1 cellular context compared by ENCODE assay signal in the genomic region with DNA sequence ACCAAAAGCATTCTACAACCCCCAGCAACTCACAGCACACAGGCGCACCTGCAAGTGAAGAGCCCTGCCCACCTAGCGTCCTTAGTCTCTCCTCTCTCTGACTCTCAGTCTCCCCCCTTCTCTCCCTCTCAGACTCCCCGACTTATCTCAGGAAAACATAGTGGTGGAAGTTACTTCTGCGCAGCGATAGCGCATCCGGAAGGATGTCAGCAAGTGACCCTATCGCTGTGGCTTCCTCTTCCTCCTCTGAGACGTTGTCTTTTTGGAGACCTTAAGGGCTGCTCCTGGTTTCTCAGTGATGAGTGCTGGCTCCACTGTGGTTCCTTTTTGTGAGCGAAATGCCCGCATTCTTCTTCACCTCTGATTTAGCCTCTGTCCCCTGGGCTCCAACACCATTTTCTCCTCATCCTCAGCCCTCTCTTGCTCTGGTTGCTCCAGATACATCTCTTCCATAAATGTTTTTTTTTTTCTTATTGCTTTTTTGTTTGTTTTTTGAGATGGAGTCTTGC.
TF ChIP-seq lines count a peak whose summit lies in the region.

No MANE protein-coding gene starts in this region.

TF ChIP-seq in K562, 482 proteins besides CTCF, POLR2A, EP300 and RAD21 (continued from another document and continues in another):
- TF ChIP-seq, protein P1, sequence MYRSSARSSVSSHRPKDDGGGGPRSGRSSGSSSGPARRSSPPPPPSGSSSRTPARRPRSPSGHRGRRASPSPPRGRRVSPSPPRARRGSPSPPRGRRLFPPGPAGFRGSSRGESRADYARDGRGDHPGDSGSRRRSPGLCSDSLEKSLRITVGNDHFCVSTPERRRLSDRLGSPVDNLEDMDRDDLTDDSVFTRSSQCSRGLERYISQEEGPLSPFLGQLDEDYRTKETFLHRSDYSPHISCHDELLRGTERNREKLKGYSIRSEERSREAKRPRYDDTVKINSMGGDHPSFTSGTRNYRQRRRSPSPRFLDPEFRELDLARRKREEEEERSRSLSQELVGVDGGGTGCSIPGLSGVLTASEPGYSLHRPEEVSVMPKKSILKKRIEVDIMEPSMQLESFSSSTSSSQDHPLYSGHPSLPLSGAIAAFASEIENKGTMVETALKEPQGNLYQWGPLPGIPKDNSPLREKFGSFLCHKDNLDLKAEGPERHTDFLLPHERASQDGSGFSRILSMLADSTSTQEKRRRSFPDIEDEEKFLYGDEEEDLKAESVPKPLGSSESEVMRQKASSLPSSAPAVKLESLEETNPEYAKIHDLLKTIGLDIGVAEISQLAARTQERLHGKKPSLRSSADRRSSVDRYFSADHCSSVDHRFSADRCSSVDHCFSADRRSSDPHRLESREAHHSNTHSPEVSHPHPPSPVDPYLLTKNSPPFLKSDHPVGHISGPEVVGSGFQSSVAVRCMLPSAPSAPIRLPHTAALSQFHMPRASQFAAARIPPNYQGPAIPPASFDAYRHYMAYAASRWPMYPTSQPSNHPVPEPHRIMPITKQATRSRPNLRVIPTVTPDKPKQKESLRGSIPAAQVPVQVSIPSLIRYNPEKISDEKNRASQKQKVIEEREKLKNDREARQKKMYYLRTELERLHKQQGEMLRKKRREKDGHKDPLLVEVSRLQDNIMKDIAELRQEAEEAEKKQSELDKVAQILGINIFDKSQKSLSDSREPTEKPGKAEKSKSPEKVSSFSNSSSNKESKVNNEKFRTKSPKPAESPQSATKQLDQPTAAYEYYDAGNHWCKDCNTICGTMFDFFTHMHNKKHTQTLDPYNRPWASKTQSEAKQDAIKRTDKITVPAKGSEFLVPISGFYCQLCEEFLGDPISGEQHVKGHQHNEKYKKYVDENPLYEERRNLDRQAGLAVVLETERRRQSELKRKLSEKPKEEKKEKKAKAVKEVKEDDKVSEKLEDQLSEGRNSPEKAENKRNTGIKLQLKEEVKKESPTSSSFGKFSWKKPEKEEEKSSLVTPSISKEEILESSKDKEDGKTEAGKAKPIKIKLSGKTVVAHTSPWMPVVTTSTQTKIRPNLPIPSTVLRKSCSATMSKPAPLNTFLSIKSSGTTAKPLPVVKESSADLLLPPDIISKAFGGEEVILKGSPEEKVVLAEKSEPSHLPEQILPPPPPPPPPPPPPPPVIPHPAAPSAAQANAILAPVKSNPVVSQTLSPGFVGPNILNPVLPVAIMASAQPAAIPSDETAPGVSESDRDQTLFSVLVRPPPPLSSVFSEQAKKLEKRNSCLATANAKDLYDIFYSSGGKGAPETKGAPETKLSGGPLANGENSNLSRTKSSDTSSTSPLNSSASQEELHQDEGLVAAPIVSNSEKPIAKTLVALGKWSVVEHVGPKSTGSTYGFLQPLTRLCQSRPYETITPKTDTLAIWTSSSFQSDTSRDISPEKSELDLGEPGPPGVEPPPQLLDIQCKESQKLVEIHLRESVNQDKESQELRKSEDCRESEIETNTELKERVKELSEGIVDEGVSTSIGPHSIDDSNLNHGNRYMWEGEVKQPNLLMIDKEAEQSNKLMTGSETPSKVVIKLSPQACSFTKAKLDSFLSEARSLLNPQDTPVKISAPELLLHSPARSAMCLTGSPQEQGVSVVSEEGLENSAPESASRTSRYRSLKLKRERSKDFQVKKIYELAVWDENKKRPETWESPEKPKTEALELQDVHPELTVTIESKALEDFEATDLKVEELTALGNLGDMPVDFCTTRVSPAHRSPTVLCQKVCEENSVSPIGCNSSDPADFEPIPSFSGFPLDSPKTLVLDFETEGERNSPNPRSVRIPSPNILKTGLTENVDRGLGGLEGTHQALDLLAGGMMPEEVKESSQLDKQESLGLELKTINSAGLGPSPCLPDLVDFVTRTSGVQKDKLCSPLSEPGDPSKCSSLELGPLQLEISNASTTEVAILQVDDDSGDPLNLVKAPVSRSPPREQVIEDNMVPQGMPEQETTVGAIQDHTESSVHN (IDR thresholded peaks at IDR 0.05; ENCODE audit: borderline replicate concordance in 1 of 2, low read depth in 1 of 2): no peak
- TF ChIP-seq SPI1 (IDR thresholded peaks at IDR 0.05; ENCODE audit: borderline replicate concordance, low read depth, low read length) (peak; percentile 96), SNRNP70 (optimal IDR thresholded peaks at IDR 0.05; ENCODE audit: low read depth, low read length) (no peak), NR4A1 (CRISPR knock-in tag; IDR thresholded peaks at IDR 0.05) (no peak), NR4A1 (tag; IDR thresholded peaks at IDR 0.05) (peak; percentile 51; the same call in 1 of the 2 replicates), ZNF76 (CRISPR knock-in tag; IDR thresholded peaks at IDR 0.05; ENCODE audit: borderline replicate concordance) (no peak), MCM5 (IDR thresholded peaks at IDR 0.05; ENCODE audit: low read depth) (no peak), GABPB1 (CRISPR knock-in tag; IDR thresholded peaks at IDR 0.05) (peak; percentile 66), TEAD2 (tag; IDR thresholded peaks at IDR 0.05) (no peak), CXXC5 (CRISPR knock-in tag; IDR thresholded peaks at IDR 0.05) (peak; percentile 91), MYC (IDR thresholded peaks at IDR 0.05; ENCODE audit: low read depth, low read length) (peak; percentile 68), MYC (CRISPR knock-in tag; IDR thresholded peaks at IDR 0.05; ENCODE audit: borderline replicate concordance, low read depth) (no peak), SIRT6 (IDR thresholded peaks at IDR 0.05; ENCODE audit: low read depth, low read length) (no peak), SMAD4 (CRISPR knock-in tag; conservative IDR thresholded peaks at IDR 0.05) (peak; percentile 91), KAT7 (CRISPR knock-in tag; IDR thresholded peaks at IDR 0.05; ENCODE audit: borderline replicate concordance) (no peak), BRCA1 (IDR thresholded peaks at IDR 0.05) (no peak), BRCA1 (CRISPR knock-in tag; IDR thresholded peaks at IDR 0.05) (no peak), LARP7 (IDR thresholded peaks at IDR 0.05) (peak; percentile 95), TGIF2 (CRISPR knock-in tag; IDR thresholded peaks at IDR 0.05) (no peak), ZNF507 (tag; conservative IDR thresholded peaks at IDR 0.05) (no peak), ADNP (tag; IDR thresholded peaks at IDR 0.05) (no peak), ZNF778 (CRISPR knock-in tag; IDR thresholded peaks at IDR 0.05) (no peak), ZFP1 (CRISPR knock-in tag; IDR thresholded peaks at IDR 0.05) (no peak), KLF6 (CRISPR knock-in tag; IDR thresholded peaks at IDR 0.05; ENCODE audit: borderline replicate concordance) (no peak), SOX6 (IDR thresholded peaks at IDR 0.05) (peak; percentile 94), E2F3 (CRISPR knock-in tag; IDR thresholded peaks at IDR 0.05) (no peak), ZNF311 (CRISPR knock-in tag; IDR thresholded peaks at IDR 0.05) (0 out of 2 replicates have a peak, but pooled peaks have one; percentile 34), ZNF764 (CRISPR knock-in tag; IDR thresholded peaks at IDR 0.05; ENCODE audit: low read depth) (no peak), MXI1 (IDR thresholded peaks at IDR 0.05; ENCODE audit: low read depth, low read length) (no peak), ZNF384 (IDR thresholded peaks at IDR 0.05; ENCODE audit: low read depth, low read length) (no peak; the same call in 1 of the 2 replicates)
- TF ChIP-seq, protein P2, sequence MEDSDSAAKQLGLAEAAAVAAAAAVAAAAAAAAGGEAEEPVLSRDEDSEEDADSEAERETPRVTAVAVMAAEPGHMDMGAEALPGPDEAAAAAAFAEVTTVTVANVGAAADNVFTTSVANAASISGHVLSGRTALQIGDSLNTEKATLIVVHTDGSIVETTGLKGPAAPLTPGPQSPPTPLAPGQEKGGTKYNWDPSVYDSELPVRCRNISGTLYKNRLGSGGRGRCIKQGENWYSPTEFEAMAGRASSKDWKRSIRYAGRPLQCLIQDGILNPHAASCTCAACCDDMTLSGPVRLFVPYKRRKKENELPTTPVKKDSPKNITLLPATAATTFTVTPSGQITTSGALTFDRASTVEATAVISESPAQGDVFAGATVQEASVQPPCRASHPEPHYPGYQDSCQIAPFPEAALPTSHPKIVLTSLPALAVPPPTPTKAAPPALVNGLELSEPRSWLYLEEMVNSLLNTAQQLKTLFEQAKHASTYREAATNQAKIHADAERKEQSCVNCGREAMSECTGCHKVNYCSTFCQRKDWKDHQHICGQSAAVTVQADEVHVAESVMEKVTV (CRISPR knock-in tag; IDR thresholded peaks at IDR 0.05): no peak
- TF ChIP-seq, protein P3, sequence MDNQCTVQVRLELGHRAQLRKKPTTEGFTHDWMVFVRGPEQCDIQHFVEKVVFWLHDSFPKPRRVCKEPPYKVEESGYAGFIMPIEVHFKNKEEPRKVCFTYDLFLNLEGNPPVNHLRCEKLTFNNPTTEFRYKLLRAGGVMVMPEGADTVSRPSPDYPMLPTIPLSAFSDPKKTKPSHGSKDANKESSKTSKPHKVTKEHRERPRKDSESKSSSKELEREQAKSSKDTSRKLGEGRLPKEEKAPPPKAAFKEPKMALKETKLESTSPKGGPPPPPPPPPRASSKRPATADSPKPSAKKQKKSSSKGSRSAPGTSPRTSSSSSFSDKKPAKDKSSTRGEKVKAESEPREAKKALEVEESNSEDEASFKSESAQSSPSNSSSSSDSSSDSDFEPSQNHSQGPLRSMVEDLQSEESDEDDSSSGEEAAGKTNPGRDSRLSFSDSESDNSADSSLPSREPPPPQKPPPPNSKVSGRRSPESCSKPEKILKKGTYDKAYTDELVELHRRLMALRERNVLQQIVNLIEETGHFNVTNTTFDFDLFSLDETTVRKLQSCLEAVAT (IDR thresholded peaks at IDR 0.05): peak; percentile 35 to 70; a peak in 2 of 4 replicates
- TF ChIP-seq, protein P4, sequence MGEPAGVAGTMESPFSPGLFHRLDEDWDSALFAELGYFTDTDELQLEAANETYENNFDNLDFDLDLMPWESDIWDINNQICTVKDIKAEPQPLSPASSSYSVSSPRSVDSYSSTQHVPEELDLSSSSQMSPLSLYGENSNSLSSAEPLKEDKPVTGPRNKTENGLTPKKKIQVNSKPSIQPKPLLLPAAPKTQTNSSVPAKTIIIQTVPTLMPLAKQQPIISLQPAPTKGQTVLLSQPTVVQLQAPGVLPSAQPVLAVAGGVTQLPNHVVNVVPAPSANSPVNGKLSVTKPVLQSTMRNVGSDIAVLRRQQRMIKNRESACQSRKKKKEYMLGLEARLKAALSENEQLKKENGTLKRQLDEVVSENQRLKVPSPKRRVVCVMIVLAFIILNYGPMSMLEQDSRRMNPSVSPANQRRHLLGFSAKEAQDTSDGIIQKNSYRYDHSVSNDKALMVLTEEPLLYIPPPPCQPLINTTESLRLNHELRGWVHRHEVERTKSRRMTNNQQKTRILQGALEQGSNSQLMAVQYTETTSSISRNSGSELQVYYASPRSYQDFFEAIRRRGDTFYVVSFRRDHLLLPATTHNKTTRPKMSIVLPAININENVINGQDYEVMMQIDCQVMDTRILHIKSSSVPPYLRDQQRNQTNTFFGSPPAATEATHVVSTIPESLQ (CRISPR knock-in tag; IDR thresholded peaks at IDR 0.05): no peak
- TF ChIP-seq, protein P5, sequence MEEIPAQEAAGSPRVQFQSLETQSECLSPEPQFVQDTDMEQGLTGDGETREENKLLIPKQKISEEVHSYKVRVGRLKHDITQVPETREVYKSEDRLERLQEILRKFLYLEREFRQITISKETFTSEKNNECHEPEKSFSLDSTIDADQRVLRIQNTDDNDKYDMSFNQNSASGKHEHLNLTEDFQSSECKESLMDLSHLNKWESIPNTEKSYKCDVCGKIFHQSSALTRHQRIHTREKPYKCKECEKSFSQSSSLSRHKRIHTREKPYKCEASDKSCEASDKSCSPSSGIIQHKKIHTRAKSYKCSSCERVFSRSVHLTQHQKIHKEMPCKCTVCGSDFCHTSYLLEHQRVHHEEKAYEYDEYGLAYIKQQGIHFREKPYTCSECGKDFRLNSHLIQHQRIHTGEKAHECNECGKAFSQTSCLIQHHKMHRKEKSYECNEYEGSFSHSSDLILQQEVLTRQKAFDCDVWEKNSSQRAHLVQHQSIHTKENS (CRISPR knock-in tag; IDR thresholded peaks at IDR 0.05): no peak
- TF ChIP-seq, protein P6, sequence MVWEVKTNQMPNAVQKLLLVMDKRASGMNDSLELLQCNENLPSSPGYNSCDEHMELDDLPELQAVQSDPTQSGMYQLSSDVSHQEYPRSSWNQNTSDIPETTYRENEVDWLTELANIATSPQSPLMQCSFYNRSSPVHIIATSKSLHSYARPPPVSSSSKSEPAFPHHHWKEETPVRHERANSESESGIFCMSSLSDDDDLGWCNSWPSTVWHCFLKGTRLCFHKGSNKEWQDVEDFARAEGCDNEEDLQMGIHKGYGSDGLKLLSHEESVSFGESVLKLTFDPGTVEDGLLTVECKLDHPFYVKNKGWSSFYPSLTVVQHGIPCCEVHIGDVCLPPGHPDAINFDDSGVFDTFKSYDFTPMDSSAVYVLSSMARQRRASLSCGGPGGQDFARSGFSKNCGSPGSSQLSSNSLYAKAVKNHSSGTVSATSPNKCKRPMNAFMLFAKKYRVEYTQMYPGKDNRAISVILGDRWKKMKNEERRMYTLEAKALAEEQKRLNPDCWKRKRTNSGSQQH (CRISPR knock-in tag; IDR thresholded peaks at IDR 0.05): peak; percentile 75; the same call in 1 of the 2 replicates
- TF ChIP-seq, protein P7, sequence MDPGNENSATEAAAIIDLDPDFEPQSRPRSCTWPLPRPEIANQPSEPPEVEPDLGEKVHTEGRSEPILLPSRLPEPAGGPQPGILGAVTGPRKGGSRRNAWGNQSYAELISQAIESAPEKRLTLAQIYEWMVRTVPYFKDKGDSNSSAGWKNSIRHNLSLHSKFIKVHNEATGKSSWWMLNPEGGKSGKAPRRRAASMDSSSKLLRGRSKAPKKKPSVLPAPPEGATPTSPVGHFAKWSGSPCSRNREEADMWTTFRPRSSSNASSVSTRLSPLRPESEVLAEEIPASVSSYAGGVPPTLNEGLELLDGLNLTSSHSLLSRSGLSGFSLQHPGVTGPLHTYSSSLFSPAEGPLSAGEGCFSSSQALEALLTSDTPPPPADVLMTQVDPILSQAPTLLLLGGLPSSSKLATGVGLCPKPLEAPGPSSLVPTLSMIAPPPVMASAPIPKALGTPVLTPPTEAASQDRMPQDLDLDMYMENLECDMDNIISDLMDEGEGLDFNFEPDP (CRISPR knock-in tag; IDR thresholded peaks at IDR 0.05): no peak
- TF ChIP-seq, protein P8, sequence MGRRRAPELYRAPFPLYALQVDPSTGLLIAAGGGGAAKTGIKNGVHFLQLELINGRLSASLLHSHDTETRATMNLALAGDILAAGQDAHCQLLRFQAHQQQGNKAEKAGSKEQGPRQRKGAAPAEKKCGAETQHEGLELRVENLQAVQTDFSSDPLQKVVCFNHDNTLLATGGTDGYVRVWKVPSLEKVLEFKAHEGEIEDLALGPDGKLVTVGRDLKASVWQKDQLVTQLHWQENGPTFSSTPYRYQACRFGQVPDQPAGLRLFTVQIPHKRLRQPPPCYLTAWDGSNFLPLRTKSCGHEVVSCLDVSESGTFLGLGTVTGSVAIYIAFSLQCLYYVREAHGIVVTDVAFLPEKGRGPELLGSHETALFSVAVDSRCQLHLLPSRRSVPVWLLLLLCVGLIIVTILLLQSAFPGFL (CRISPR knock-in tag; IDR thresholded peaks at IDR 0.05): no peak
- TF ChIP-seq, protein P9, sequence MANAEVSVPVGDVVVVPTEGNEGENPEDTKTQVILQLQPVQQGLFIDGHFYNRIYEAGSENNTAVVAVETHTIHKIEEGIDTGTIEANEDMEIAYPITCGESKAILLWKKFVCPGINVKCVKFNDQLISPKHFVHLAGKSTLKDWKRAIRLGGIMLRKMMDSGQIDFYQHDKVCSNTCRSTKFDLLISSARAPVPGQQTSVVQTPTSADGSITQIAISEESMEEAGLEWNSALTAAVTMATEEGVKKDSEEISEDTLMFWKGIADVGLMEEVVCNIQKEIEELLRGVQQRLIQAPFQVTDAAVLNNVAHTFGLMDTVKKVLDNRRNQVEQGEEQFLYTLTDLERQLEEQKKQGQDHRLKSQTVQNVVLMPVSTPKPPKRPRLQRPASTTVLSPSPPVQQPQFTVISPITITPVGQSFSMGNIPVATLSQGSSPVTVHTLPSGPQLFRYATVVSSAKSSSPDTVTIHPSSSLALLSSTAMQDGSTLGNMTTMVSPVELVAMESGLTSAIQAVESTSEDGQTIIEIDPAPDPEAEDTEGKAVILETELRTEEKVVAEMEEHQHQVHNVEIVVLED (CRISPR knock-in tag; IDR thresholded peaks at IDR 0.05): no peak
